ENCODE assay signal across 8 cellular contexts in genomic region chr10:29735628-29736324, GRCh38.
DNase-seq lines count a peak whose midpoint lies in the region; ATAC-seq and TF ChIP-seq lines count a peak whose summit lies in the region.

No MANE protein-coding gene starts in this region.

- H3K4me3 ChIP-seq in ovary (peak overlapping the region; percentile 88), tibial artery (peak overlapping the region; percentile 84 to 90)

- H3K9me3 ChIP-seq in ovary (no peaks in the 10 kb centered on the region), tibial artery (no peaks in the 10 kb centered on the region)

- WGBS in ovary, 3 donors = 0% methylated on average over 41 to 80 of the region's 80 CpGs

- H3K36me3 ChIP-seq in ovary (no peaks in the 10 kb centered on the region), tibial artery (no peaks in the 10 kb centered on the region)

- H3K4me1 Mint-ChIP-seq in IgD-negative memory B cell = peaks cover 0 to 11% (median 4%) of the 10 kb centered on the region in 3 donors

- H3K27me3 Mint-ChIP-seq in IgD-negative memory B cell = peaks cover 26% of the 10 kb centered on the region

- POLR2A ChIA-PET in RWPE1 (lab: Yijun Ruan, JAX; ENCODE audit: low non-redundant PET) = interaction anchor here (0.7 kb wide), 1 partner anchor 36 kb away, joined by 3 read pairs; no protein-coding TSS in a partner anchor

- CTCF ChIA-PET in RWPE1 (lab: Yijun Ruan, JAX) = interaction anchor here (0.5 to 1.4 kb wide), 17 partner anchors 9 to 293 kb away, joined by 3 to 5 read pairs (median 3); no protein-coding TSS in a partner anchor

- H3K27ac ChIP-seq in RWPE1 (peak overlapping the region; percentile 87), ovary (peak overlapping the region; percentile 98 to 99), tibial artery (peak overlapping the region; percentile 97)

- no peak overlapping the region for H3K27ac Mint-ChIP-seq in IgD-negative memory B cell

- TF ChIP-seq EP300 in ovary (IDR thresholded peaks at IDR 0.05) = no peak

- TF ChIP-seq POLR2A in ovary (IDR thresholded peaks at IDR 0.05) = peak; percentile 73

- DNase-seq in DMS53 (lab: John Stamatoyannopoulos, UW) = peak; percentile 92
- DNase-seq in RWPE1 (ENCODE audit: low spot score) = peak; percentile 84
- peak; percentile 72 for DNase-seq in activated gamma-delta T cell treated with anti-CD3 and anti-CD28 coated beads, Interleukin-2, amount 50 U/mL, for 16 hours (ENCODE audit: low read depth)
- DNase-seq in glomerular visceral epithelial cell (ENCODE audit: extremely low spot score) = peak; percentile 91
- DNase-seq in ovary = peak; percentile 89 to 94 (median 92)
- peak; percentile 84 to 95 for DNase-seq in tibial artery

- intact Hi-C loops in ovary (cut with DNase I) (loop anchor here (5.0 to 10.0 kb wide), 8 partner anchors 91 to 213 kb away; no protein-coding TSS in a partner anchor), tibial artery (cut with DNase I; ENCODE audit: low total_unique reads) (loop anchor here (5.0 to 10.0 kb wide), 3 partner anchors 119 to 262 kb away; no protein-coding TSS in a partner anchor)

- H3K4me1 ChIP-seq in ovary (ENCODE audit: insufficient read depth) (peaks cover 10% of the 10 kb centered on the region), tibial artery (peaks cover 0 to 50% (median 30%) of the 10 kb centered on the region in 4 donors)

- no peaks in the 10 kb centered on the region for H3K36me3 Mint-ChIP-seq in IgD-negative memory B cell

- H3K9me3 Mint-ChIP-seq in IgD-negative memory B cell = no peaks in the 10 kb centered on the region

- peak overlapping the region; percentile 43 to 87 (median 82) for H3K4me3 Mint-ChIP-seq in IgD-negative memory B cell

- no peaks in the 10 kb centered on the region for H3K27me3 ChIP-seq in ovary
- H3K27me3 ChIP-seq in tibial artery = no peaks in the 10 kb centered on the region

- TF ChIP-seq CTCF in RWPE1 (conservative IDR thresholded peaks at IDR 0.05; ENCODE audit: low read depth) (peak; percentile 94), ovary (IDR thresholded peaks at IDR 0.05) (peak; percentile 96 to 98 (median 98)), tibial artery (IDR thresholded peaks at IDR 0.05) (peak; percentile 93 to 96)

- ATAC-seq in GM21528 (IDR thresholded peaks at IDR 0.05; ENCODE audit: low FRiP score, unreplicated experiment) = peak; percentile 83

Comparison
In these comparisons a context has a peak if more than half of its experiments do, and no peak if none do; other contexts are left out.
1. Peak in every context shown above with its lines: DNase-seq, ATAC-seq, H3K4me3 ChIP-seq and H3K27ac ChIP-seq.